In the genomic region with DNA sequence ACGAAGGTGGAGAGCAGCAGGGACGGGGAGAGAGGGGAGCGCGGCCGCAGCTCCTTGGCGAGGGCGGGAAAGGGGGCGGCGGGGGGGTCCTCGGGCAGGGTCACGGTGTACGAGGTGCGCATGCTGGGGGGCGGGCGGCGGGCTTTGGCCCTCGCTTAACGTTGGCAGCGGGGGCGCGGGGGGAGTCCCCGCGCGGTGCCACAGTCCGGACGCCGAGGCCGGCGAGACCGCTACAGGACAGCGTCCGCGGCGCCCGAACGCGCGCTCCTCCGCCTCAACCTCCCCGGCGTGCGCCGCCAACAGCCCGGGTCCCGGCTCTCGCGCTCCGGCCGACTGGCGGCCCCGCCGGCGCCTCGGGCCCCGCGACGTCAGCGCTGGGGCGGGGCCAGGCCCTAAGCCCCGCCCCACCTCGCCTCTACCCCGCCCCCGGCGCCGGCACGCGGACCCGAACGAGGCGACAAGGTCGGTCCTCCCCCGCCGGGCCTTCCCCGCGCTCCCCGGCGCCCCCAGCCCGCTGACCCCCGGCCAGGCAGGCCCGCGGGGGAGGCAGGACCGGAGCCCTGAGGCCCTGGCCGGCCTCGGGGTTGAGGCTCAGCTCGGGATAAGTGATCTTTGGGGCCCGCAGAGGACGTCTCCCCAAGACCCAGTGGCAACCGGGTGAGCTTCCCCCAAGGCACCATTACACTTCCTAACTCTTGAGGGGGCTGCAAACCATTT, we compare ENCODE assay signal across 8 cellular contexts. TPM values are rescaled to one million over a fixed set of nuclear protein-coding genes. Genes with fewer than 3 reads are reported as not detected.
A peak's percentile ranks its signal among the peaks of the same experiment; 100 is the strongest.
DNase-seq lines count a peak whose midpoint lies in the region; ATAC-seq, FAIRE-seq and TF ChIP-seq lines count a peak whose summit lies in the region.

No MANE protein-coding gene starts in this region.

- CTCF ChIA-PET in HEK293T (lab: Yijun Ruan, JAX), result interaction anchor here (1.3 to 1.6 kb wide), 4 partner anchors 8 to 26 kb away, joined by 3 to 7 read pairs (median 4); a partner anchor contains a TSS
- CTCF ChIA-PET in GM12878 (lab: Yijun Ruan, JAX), result interaction anchor here (0.6 to 1.9 kb wide), 7 partner anchors 8 to 744 kb away, joined by 3 to 8 read pairs (median 3); a partner anchor contains a TSS

- RAD21 ChIA-PET in GM12878 (lab: Charles Lee; ENCODE audit: unreplicated experiment), result no interaction called here

- no peaks in the 10 kb centered on the region for H4K20me1 ChIP-seq in GM12878 (ENCODE audit: control insufficient read depth, insufficient read depth)

- H2AFZ ChIP-seq in GM12878 (ENCODE audit: control insufficient read depth, low read depth, low read length), result no peak overlapping the region

- FAIRE-seq in GM12878 (lab: Jason Lieb, UNC) (no peak), D721Med (lab: Jason Lieb, UNC) (no peak)

- H3K27ac ChIP-seq in GM12878 (ENCODE audit: control insufficient read depth, insufficient read depth), result no peak overlapping the region
- no peak overlapping the region for H3K27ac ChIP-seq in iPS-20b (ENCODE audit: low read length)
- H3K27ac ChIP-seq in skeletal muscle tissue (ENCODE audit: low read depth, low read length), result peak overlapping the region; percentile 100

- no peak overlapping the region for H3K4me2 ChIP-seq in GM12878 (ENCODE audit: control insufficient read depth, insufficient read depth)

- WGBS in GM12878 (ENCODE audit: insufficient coverage, insufficient replicate concordance, low lambda C conversion rate, missing lambda C conversion rate), result 23% methylated on average over 6 of the region's 88 CpGs

- H3K36me3 ChIP-seq in BE2C, result peaks cover 3% of the 10 kb centered on the region; the same call in 1 of the 2 replicates
- no peaks in the 10 kb centered on the region for H3K36me3 ChIP-seq in GM12878 (ENCODE audit: control insufficient read depth in 2 of 2, insufficient read depth in 2 of 2, low read length in 1 of 2)
- H3K36me3 ChIP-seq in iPS-20b (ENCODE audit: insufficient read depth, low read depth, low read length), result peaks cover 6% of the 10 kb centered on the region; the same call in 1 of the 2 replicates
- H3K36me3 ChIP-seq in skeletal muscle tissue (ENCODE audit: control insufficient read depth in 3 of 3, insufficient read depth in 3 of 3, low read length in 3 of 3), result peaks cover 15 to 32% (median 20%) of the 10 kb centered on the region in 3 donors

- intact Hi-C loops in GM12878 (cut with micrococcal nuclease; ENCODE audit: unreplicated experiment), result no loop called here

- in situ Hi-C loops in GM12878 (cut with MboI), result no loop called here

- peak; percentile 53 for ATAC-seq in GM12878

- no TSS peak for BruUV-seq in GM12878 (replicated peaks; lab: Mats Ljungman, UMichigan)

- peak overlapping the region; percentile 13; the same call in 1 of the 2 replicates for H3K4me3 ChIP-seq in BE2C (ENCODE audit: low read depth, low read length)
- H3K4me3 ChIP-seq in GM12878, result no peak overlapping the region
- peak overlapping the region; percentile 53; the same call in 1 of the 2 replicates for H3K4me3 ChIP-seq in iPS-20b (ENCODE audit: low read length)
- peak overlapping the region; percentile 57 to 83 (median 79) for H3K4me3 ChIP-seq in skeletal muscle tissue (ENCODE audit: low read length in 3 of 3)

- no peak overlapping the region for H3K9ac ChIP-seq in GM12878 (ENCODE audit: control insufficient read depth, insufficient read depth, low read length)
- H3K9ac ChIP-seq in iPS-20b (ENCODE audit: low read depth, low read length), result no peak overlapping the region
- peak overlapping the region; percentile 83 to 98 (median 93) for H3K9ac ChIP-seq in skeletal muscle tissue (ENCODE audit: low read depth in 1 of 3, low read length in 3 of 3)

- POLR2A ChIA-PET in HEK293T (lab: Yijun Ruan, JAX) (interaction anchor here (1.6 kb wide), 1 partner anchor 30 kb away, joined by 4 read pairs; a partner anchor contains a TSS), GM12878 (lab: Charles Lee) (interaction anchor here (1.0 kb wide), 1 partner anchor 8 kb away, joined by 3 read pairs; no protein-coding TSS in a partner anchor)

- H3K4me1 ChIP-seq in BE2C (peaks cover 30% of the 10 kb centered on the region), GM12878 (ENCODE audit: control insufficient read depth, insufficient read depth, low read length) (peaks cover 7% of the 10 kb centered on the region), iPS-20b (ENCODE audit: insufficient read depth, low read length) (peaks cover 23% of the 10 kb centered on the region), skeletal muscle tissue (ENCODE audit: control insufficient read depth in 3 of 3, insufficient read depth in 3 of 3, low read length in 3 of 3) (peaks cover 79 to 90% (median 85%) of the 10 kb centered on the region in 3 donors)

- no peak for TF ChIP-seq RAD21 in GM12878 (IDR thresholded peaks at IDR 0.05; ENCODE audit: insufficient read depth, low read depth, low read length)

- SMC1A ChIA-PET in GM12878 (lab: Charles Lee; ENCODE audit: uncharacterized antibody, unreplicated experiment), result no interaction called here

- peak; percentile 75 for DNase-seq in BE2C
- peak; percentile 93 for DNase-seq in HEK293T (ENCODE audit: extremely low spot score)
- peak; percentile 31 to 48 (median 35) for DNase-seq in T-helper 2 cell
- no peak for DNase-seq in GM12878 (ENCODE audit: low read depth, low spot score)
- no peak for DNase-seq in OCI-M1 (lab: John Stamatoyannopoulos, UW)
- no peak for DNase-seq in D721Med (ENCODE audit: insufficient read length, low spot score)

- no peaks in the 10 kb centered on the region for H3K79me2 ChIP-seq in GM12878 (ENCODE audit: control insufficient read depth, insufficient read depth, low read length)

- TF ChIP-seq POLR2A in GM12878 (IDR thresholded peaks at IDR 0.05; ENCODE audit: low read depth, low read length), result no peak

- H3K9me3 ChIP-seq in BE2C (0 out of 2 replicates have a peak, but pooled peaks cover 2% of the 10 kb centered on the region), GM12878 (replicated peaks; ENCODE audit: control insufficient read depth, insufficient read depth, low read length) (no peaks in the 10 kb centered on the region), iPS-20b (ENCODE audit: insufficient read depth, low read depth, low read length) (no peaks in the 10 kb centered on the region), skeletal muscle tissue (ENCODE audit: control insufficient read depth in 3 of 3, low read length in 3 of 3) (no peaks in the 10 kb centered on the region)

- no peaks in the 10 kb centered on the region for H3K27me3 ChIP-seq in BE2C
- peaks cover 4 to 9% of the 10 kb centered on the region in 2 experiments; a peak in 3 of 4 replicates for H3K27me3 ChIP-seq in GM12878 (replicated peaks in 1 of 2; ENCODE audit: control insufficient read depth in 2 of 2, insufficient read depth in 2 of 2, low read length in 1 of 2)
- H3K27me3 ChIP-seq in iPS-20b (ENCODE audit: insufficient read depth, low read length), result peaks cover 52% of the 10 kb centered on the region
- H3K27me3 ChIP-seq in skeletal muscle tissue (ENCODE audit: control insufficient read depth in 3 of 3, insufficient read depth in 3 of 3, low read length in 3 of 3), result peaks cover 0 to 6% (median 0%) of the 10 kb centered on the region in 3 donors

- no peak for TF ChIP-seq EP300 in GM12878 (IDR thresholded peaks at IDR 0.05; ENCODE audit: borderline replicate concordance in 1 of 2, control insufficient read depth in 1 of 2, low read depth in 2 of 2, low read length in 2 of 2)

- TF ChIP-seq CTCF in BE2C (IDR thresholded peaks at IDR 0.05; ENCODE audit: low read depth, low read length) (no peak), GM12878 (IDR thresholded peaks at IDR 0.05 in 2 of 3, conservative IDR thresholded peaks at IDR 0.05 in 1 of 3; ENCODE audit: control insufficient read depth in 2 of 3, extremely low read depth in 1 of 3, insufficient read depth in 1 of 3, low read depth in 3 of 3, low read length in 3 of 3) (no peak), D721Med (IDR thresholded peaks at IDR 0.05; ENCODE audit: insufficient read depth, missing control alignments) (no peak)

RNA-seq across cellular contexts. Expression of a gene that starts 17.5 kb away (rescaled TPM):
- 4.6 TPM for polyA plus RNA-seq in BE2C (2012; ENCODE audit: insufficient read depth, insufficient read length, low read depth)
- 0.69 TPM in 1 of 2 replicates, not detected in the other for total RNA-seq in GM12878 (2013; cell fraction: nucleolus; rRNA removed)
- total RNA-seq in GM12878 (2014; rRNA removed) (not detected in 2 replicates), GM12878 (2014; rRNA removed; fragmentation: Illumina TruSeq; extraction: Trizol) (not detected in 2 replicates), GM12878 (2021) (0.13 TPM in 1 of 2 replicates, not detected in the other), skeletal muscle tissue (8.9 TPM)
- not detected for polyA plus RNA-seq in GM12878 (2011; ENCODE audit: low read depth)
- polyA plus RNA-seq in GM12878 (2011; rRNA removed) (0.04 TPM in 1 of 2 replicates, not detected in the other), GM12878 (2014; fragmentation: Illumina TruSeq; extraction: Trizol) (0.09 TPM in 1 of 2 replicates, not detected in the other), GM12878 (2014; fragmentation: Nextera tagmentation; extraction: Ambion mirVana) (under 1 TPM in 1 of 2 experiments, not detected in 1; 0.04 TPM), GM12878 (2014; rRNA removed) (0.03 TPM in 2 replicates), GM12878 (2016; fragmentation: Nextera tagmentation; extraction: Ambion mirVana) (under 1 TPM in 1 of 2 experiments, not detected in 1; 0.11 TPM)
- polyA plus RNA-seq in GM12878 (2011; cell fraction: cytosol; rRNA removed), result 0.12 and 0.17 TPM in 2 replicates
- polyA plus RNA-seq in GM12878 (2011; cell fraction: nucleus; rRNA removed), result 0.06 and 0.07 TPM in 2 replicates
- polyA plus RNA-seq in GM12878 (2012), result 0.03 and 0.07 TPM in 2 replicates
- polyA minus RNA-seq in GM12878 (2011; rRNA and poly(A)+ RNA removed), result 0.93 TPM in 1 of 2 replicates, not detected in the other
- 0.62 TPM in 1 of 2 replicates, not detected in the other for polyA minus RNA-seq in GM12878 (2011; cell fraction: cytosol; rRNA and poly(A)+ RNA removed)
- polyA minus RNA-seq in GM12878 (2011; cell fraction: nucleus; rRNA and poly(A)+ RNA removed), result 0.19 TPM in 1 of 2 replicates, not detected in the other

RNA-seq across cellular contexts. Expression of a gene that starts 17.5 kb away (rescaled TPM):
- polyA plus RNA-seq in BE2C (2012; ENCODE audit: insufficient read depth, insufficient read length, low read depth), result not detected
- not detected in 2 replicates for total RNA-seq in GM12878 (2013; cell fraction: nucleolus; rRNA removed)
- total RNA-seq in GM12878 (2014; rRNA removed) (not detected in 2 replicates), GM12878 (2014; rRNA removed; fragmentation: Illumina TruSeq; extraction: Trizol) (not detected in 2 replicates), GM12878 (2021) (not detected in 2 replicates), skeletal muscle tissue (not detected)
- not detected for polyA plus RNA-seq in GM12878 (2011; ENCODE audit: low read depth)
- polyA plus RNA-seq in GM12878 (2011; rRNA removed) (not detected in 2 replicates), GM12878 (2014; fragmentation: Illumina TruSeq; extraction: Trizol) (not detected in 2 replicates), GM12878 (2014; fragmentation: Nextera tagmentation; extraction: Ambion mirVana) (not detected), GM12878 (2014; rRNA removed) (not detected in 2 replicates), GM12878 (2016; fragmentation: Nextera tagmentation; extraction: Ambion mirVana) (not detected)
- not detected in 2 replicates for polyA plus RNA-seq in GM12878 (2011; cell fraction: cytosol; rRNA removed)
- polyA plus RNA-seq in GM12878 (2011; cell fraction: nucleus; rRNA removed), result not detected in 2 replicates
- not detected in 2 replicates for polyA plus RNA-seq in GM12878 (2012)
- polyA minus RNA-seq in GM12878 (2011; rRNA and poly(A)+ RNA removed), result not detected in 2 replicates
- not detected in 2 replicates for polyA minus RNA-seq in GM12878 (2011; cell fraction: cytosol; rRNA and poly(A)+ RNA removed)
- polyA minus RNA-seq in GM12878 (2011; cell fraction: nucleus; rRNA and poly(A)+ RNA removed), result not detected in 2 replicates

RNA-seq across cellular contexts. Expression of a gene that starts 23.3 kb away (rescaled TPM):
- polyA plus RNA-seq in BE2C (2012; ENCODE audit: insufficient read depth, insufficient read length, low read depth), result 1.1 TPM
- not detected in 2 replicates for total RNA-seq in GM12878 (2013; cell fraction: nucleolus; rRNA removed)
- total RNA-seq in GM12878 (2014; rRNA removed), result not detected in 2 replicates
- total RNA-seq in GM12878 (2014; rRNA removed; fragmentation: Illumina TruSeq; extraction: Trizol), result not detected in 2 replicates
- total RNA-seq in GM12878 (2021), result not detected in 2 replicates
- polyA plus RNA-seq in GM12878 (2011; ENCODE audit: low read depth), result not detected
- not detected in 2 replicates for polyA plus RNA-seq in GM12878 (2011; rRNA removed)
- not detected in 2 replicates for polyA plus RNA-seq in GM12878 (2011; cell fraction: cytosol; rRNA removed)
- not detected in 2 replicates for polyA plus RNA-seq in GM12878 (2011; cell fraction: nucleus; rRNA removed)
- not detected in 2 replicates for polyA plus RNA-seq in GM12878 (2012)
- polyA plus RNA-seq in GM12878 (2014; fragmentation: Illumina TruSeq; extraction: Trizol), result not detected in 2 replicates
- not detected for polyA plus RNA-seq in GM12878 (2014; fragmentation: Nextera tagmentation; extraction: Ambion mirVana)
- polyA plus RNA-seq in GM12878 (2014; rRNA removed), result not detected in 2 replicates
- polyA plus RNA-seq in GM12878 (2016; fragmentation: Nextera tagmentation; extraction: Ambion mirVana), result not detected
- polyA minus RNA-seq in GM12878 (2011; rRNA and poly(A)+ RNA removed), result not detected in 2 replicates
- polyA minus RNA-seq in GM12878 (2011; cell fraction: cytosol; rRNA and poly(A)+ RNA removed), result not detected in 2 replicates
- polyA minus RNA-seq in GM12878 (2011; cell fraction: nucleus; rRNA and poly(A)+ RNA removed), result not detected in 2 replicates
- 17.2 TPM for total RNA-seq in skeletal muscle tissue

RNA-seq across cellular contexts. Expression of a gene that starts 29.7 kb away (rescaled TPM):
- 48.0 TPM for polyA plus RNA-seq in BE2C (2012; ENCODE audit: insufficient read depth, insufficient read length, low read depth)
- 5.5 and 7.0 TPM in 2 replicates for total RNA-seq in GM12878 (2013; cell fraction: nucleolus; rRNA removed)
- total RNA-seq in GM12878 (2014; rRNA removed) (3.7 and 5.3 TPM in 2 replicates), GM12878 (2014; rRNA removed; fragmentation: Illumina TruSeq; extraction: Trizol) (7.1 and 7.2 TPM in 2 replicates), GM12878 (2021) (29.9 and 31.1 TPM in 2 replicates), skeletal muscle tissue (2.1 TPM)
- 13.3 TPM for polyA plus RNA-seq in GM12878 (2011; ENCODE audit: low read depth)
- polyA plus RNA-seq in GM12878 (2011; rRNA removed) (7.0 and 16.6 TPM in 2 replicates), GM12878 (2014; fragmentation: Illumina TruSeq; extraction: Trizol) (10.4 and 18.7 TPM in 2 replicates), GM12878 (2014; fragmentation: Nextera tagmentation; extraction: Ambion mirVana) (1 to 10 TPM; 2.8 to 4.2 TPM), GM12878 (2014; rRNA removed) (20.9 and 25.6 TPM in 2 replicates), GM12878 (2016; fragmentation: Nextera tagmentation; extraction: Ambion mirVana) (10 to 100 TPM; 52.2 to 54.5 TPM)
- 31.3 and 35.6 TPM in 2 replicates for polyA plus RNA-seq in GM12878 (2011; cell fraction: cytosol; rRNA removed)
- 18.6 and 20.0 TPM in 2 replicates for polyA plus RNA-seq in GM12878 (2011; cell fraction: nucleus; rRNA removed)
- 19.1 and 19.4 TPM in 2 replicates for polyA plus RNA-seq in GM12878 (2012)
- polyA minus RNA-seq in GM12878 (2011; rRNA and poly(A)+ RNA removed), result 30.4 and 39.4 TPM in 2 replicates
- 19.4 and 20.5 TPM in 2 replicates for polyA minus RNA-seq in GM12878 (2011; cell fraction: cytosol; rRNA and poly(A)+ RNA removed)
- polyA minus RNA-seq in GM12878 (2011; cell fraction: nucleus; rRNA and poly(A)+ RNA removed), result 19.0 and 24.8 TPM in 2 replicates

RNA-seq across cellular contexts. Expression of a gene that starts 47.1 kb away (rescaled TPM):
- 26.8 TPM for polyA plus RNA-seq in BE2C (2012; ENCODE audit: insufficient read depth, insufficient read length, low read depth)
- total RNA-seq in GM12878 (2013; cell fraction: nucleolus; rRNA removed), result 68.2 and 76.0 TPM in 2 replicates
- total RNA-seq in GM12878 (2014; rRNA removed), result 17.6 TPM in 2 replicates
- 10.0 TPM in 2 replicates for total RNA-seq in GM12878 (2014; rRNA removed; fragmentation: Illumina TruSeq; extraction: Trizol)
- 17.9 and 19.7 TPM in 2 replicates for total RNA-seq in GM12878 (2021)
- 0.49 TPM for polyA plus RNA-seq in GM12878 (2011; ENCODE audit: low read depth)
- 2.5 and 4.1 TPM in 2 replicates for polyA plus RNA-seq in GM12878 (2011; rRNA removed)
- 11.5 and 18.7 TPM in 2 replicates for polyA plus RNA-seq in GM12878 (2011; cell fraction: cytosol; rRNA removed)
- polyA plus RNA-seq in GM12878 (2011; cell fraction: nucleus; rRNA removed), result 6.6 and 8.2 TPM in 2 replicates
- polyA plus RNA-seq in GM12878 (2012), result 0.92 and 4.0 TPM in 2 replicates
- 7.4 and 12.1 TPM in 2 replicates for polyA plus RNA-seq in GM12878 (2014; fragmentation: Illumina TruSeq; extraction: Trizol)
- polyA plus RNA-seq in GM12878 (2014; fragmentation: Nextera tagmentation; extraction: Ambion mirVana), result 1 to 10 TPM; 3.1 to 4.5 TPM
- 13.2 and 16.5 TPM in 2 replicates for polyA plus RNA-seq in GM12878 (2014; rRNA removed)
- polyA plus RNA-seq in GM12878 (2016; fragmentation: Nextera tagmentation; extraction: Ambion mirVana), result 1 to 10 TPM; 7.8 to 8.7 TPM
- polyA minus RNA-seq in GM12878 (2011; rRNA and poly(A)+ RNA removed), result 3.9 and 6.9 TPM in 2 replicates
- 3.6 and 4.2 TPM in 2 replicates for polyA minus RNA-seq in GM12878 (2011; cell fraction: cytosol; rRNA and poly(A)+ RNA removed)
- 5.3 and 8.2 TPM in 2 replicates for polyA minus RNA-seq in GM12878 (2011; cell fraction: nucleus; rRNA and poly(A)+ RNA removed)
- 120 TPM for total RNA-seq in skeletal muscle tissue

Comparison
In these comparisons a context has a peak if more than half of its experiments do, and no peak if none do; other contexts are left out.
1. DNase-seq: peak in BE2C (single experiment), HEK293T (single experiment) and T-helper 2 cell (5 of 5); none in GM12878 (single experiment), OCI-M1 (single experiment) and D721Med (single experiment).
2. H3K9ac ChIP-seq: peak in skeletal muscle tissue (3 of 3); none in GM12878 (single experiment) and iPS-20b (single experiment).
3. RNA of a gene that starts 23.3 kb away (total RNA-seq): 17.2 TPM in skeletal muscle tissue (single experiment); not detected in GM12878; every median in the first group is over 10 times any median in the second.